Comparison of ENCODE assay signal across 1 cellular context in the genomic region with DNA sequence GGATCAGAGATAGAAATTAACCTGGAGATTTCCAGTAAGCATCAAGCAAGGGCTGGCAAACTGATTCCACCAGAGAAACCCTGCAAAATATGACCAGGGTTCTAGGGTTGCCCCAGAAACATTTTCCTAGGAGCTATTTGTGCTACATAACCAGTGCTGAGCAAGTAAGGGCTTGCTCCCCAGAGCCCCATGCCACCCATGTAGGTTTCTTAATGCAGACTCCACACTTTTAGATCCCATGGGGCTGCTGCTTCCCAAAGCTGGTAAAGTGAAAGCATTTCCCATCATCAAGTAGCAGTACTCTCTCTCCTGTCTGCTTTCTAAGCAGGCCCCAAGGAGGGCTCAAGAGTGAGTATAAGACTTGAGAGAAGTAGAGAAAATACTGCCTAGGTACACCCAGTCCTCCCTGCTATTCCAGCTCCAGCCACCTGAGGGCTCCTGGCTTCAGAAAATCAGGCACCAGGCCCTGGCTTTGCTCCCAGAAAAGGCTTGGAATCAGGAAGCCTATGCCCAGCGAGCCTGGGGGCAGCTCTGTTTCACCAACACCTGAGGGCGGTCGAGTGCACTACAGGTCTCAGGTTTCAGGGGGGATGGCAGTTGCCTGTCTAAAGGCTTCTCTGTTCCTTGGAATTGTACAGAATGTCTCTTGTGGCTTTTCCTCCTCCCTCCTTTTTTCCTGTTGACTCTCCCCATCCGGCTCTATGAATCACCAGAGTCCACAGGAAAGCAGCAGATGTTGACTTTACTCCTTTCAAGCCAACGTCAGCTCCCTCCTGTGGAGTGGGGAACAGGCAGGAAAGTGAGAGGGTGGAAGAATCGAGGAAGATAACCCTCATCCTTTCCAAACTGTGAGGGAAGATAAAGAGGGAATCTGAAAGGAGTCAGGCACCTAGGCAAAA.
TF ChIP-seq lines count a peak whose summit lies in the region.

No MANE protein-coding gene starts in this region.

TF ChIP-seq in K562, 482 proteins besides CTCF, POLR2A, EP300 and RAD21 (continued from another document):
- TF ChIP-seq, protein P1, sequence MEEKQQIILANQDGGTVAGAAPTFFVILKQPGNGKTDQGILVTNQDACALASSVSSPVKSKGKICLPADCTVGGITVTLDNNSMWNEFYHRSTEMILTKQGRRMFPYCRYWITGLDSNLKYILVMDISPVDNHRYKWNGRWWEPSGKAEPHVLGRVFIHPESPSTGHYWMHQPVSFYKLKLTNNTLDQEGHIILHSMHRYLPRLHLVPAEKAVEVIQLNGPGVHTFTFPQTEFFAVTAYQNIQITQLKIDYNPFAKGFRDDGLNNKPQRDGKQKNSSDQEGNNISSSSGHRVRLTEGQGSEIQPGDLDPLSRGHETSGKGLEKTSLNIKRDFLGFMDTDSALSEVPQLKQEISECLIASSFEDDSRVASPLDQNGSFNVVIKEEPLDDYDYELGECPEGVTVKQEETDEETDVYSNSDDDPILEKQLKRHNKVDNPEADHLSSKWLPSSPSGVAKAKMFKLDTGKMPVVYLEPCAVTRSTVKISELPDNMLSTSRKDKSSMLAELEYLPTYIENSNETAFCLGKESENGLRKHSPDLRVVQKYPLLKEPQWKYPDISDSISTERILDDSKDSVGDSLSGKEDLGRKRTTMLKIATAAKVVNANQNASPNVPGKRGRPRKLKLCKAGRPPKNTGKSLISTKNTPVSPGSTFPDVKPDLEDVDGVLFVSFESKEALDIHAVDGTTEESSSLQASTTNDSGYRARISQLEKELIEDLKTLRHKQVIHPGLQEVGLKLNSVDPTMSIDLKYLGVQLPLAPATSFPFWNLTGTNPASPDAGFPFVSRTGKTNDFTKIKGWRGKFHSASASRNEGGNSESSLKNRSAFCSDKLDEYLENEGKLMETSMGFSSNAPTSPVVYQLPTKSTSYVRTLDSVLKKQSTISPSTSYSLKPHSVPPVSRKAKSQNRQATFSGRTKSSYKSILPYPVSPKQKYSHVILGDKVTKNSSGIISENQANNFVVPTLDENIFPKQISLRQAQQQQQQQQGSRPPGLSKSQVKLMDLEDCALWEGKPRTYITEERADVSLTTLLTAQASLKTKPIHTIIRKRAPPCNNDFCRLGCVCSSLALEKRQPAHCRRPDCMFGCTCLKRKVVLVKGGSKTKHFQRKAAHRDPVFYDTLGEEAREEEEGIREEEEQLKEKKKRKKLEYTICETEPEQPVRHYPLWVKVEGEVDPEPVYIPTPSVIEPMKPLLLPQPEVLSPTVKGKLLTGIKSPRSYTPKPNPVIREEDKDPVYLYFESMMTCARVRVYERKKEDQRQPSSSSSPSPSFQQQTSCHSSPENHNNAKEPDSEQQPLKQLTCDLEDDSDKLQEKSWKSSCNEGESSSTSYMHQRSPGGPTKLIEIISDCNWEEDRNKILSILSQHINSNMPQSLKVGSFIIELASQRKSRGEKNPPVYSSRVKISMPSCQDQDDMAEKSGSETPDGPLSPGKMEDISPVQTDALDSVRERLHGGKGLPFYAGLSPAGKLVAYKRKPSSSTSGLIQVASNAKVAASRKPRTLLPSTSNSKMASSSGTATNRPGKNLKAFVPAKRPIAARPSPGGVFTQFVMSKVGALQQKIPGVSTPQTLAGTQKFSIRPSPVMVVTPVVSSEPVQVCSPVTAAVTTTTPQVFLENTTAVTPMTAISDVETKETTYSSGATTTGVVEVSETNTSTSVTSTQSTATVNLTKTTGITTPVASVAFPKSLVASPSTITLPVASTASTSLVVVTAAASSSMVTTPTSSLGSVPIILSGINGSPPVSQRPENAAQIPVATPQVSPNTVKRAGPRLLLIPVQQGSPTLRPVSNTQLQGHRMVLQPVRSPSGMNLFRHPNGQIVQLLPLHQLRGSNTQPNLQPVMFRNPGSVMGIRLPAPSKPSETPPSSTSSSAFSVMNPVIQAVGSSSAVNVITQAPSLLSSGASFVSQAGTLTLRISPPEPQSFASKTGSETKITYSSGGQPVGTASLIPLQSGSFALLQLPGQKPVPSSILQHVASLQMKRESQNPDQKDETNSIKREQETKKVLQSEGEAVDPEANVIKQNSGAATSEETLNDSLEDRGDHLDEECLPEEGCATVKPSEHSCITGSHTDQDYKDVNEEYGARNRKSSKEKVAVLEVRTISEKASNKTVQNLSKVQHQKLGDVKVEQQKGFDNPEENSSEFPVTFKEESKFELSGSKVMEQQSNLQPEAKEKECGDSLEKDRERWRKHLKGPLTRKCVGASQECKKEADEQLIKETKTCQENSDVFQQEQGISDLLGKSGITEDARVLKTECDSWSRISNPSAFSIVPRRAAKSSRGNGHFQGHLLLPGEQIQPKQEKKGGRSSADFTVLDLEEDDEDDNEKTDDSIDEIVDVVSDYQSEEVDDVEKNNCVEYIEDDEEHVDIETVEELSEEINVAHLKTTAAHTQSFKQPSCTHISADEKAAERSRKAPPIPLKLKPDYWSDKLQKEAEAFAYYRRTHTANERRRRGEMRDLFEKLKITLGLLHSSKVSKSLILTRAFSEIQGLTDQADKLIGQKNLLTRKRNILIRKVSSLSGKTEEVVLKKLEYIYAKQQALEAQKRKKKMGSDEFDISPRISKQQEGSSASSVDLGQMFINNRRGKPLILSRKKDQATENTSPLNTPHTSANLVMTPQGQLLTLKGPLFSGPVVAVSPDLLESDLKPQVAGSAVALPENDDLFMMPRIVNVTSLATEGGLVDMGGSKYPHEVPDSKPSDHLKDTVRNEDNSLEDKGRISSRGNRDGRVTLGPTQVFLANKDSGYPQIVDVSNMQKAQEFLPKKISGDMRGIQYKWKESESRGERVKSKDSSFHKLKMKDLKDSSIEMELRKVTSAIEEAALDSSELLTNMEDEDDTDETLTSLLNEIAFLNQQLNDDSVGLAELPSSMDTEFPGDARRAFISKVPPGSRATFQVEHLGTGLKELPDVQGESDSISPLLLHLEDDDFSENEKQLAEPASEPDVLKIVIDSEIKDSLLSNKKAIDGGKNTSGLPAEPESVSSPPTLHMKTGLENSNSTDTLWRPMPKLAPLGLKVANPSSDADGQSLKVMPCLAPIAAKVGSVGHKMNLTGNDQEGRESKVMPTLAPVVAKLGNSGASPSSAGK (IDR thresholded peaks at IDR 0.05): no peak
- TF ChIP-seq NR3C1 (CRISPR knock-in tag; IDR thresholded peaks at IDR 0.05) (no peak), NFATC3 (IDR thresholded peaks at IDR 0.05) (no peak), CSDE1 (IDR thresholded peaks at IDR 0.05) (no peak), NCOR1 (IDR thresholded peaks at IDR 0.05) (no peak), MYBL2 (IDR thresholded peaks at IDR 0.05; ENCODE audit: low read depth) (no peak), MYBL2 (CRISPR knock-in tag; IDR thresholded peaks at IDR 0.05; ENCODE audit: borderline replicate concordance) (no peak), FIP1L1 (IDR thresholded peaks at IDR 0.05; ENCODE audit: low read depth, low read length, poor library complexity, severe bottlenecking) (no peak), ZKSCAN3 (CRISPR knock-in tag; IDR thresholded peaks at IDR 0.05) (no peak), TBL1XR1 (IDR thresholded peaks at IDR 0.05; ENCODE audit: low read length in 2 of 2) (no peak), SLC30A9 (CRISPR knock-in tag; IDR thresholded peaks at IDR 0.05) (no peak), CCAR2 (IDR thresholded peaks at IDR 0.05; ENCODE audit: low read depth, low read length) (no peak), ZNF232 (CRISPR knock-in tag; IDR thresholded peaks at IDR 0.05) (no peak), TRIM28 (IDR thresholded peaks at IDR 0.05) (no peak)
- TF ChIP-seq, protein P2, sequence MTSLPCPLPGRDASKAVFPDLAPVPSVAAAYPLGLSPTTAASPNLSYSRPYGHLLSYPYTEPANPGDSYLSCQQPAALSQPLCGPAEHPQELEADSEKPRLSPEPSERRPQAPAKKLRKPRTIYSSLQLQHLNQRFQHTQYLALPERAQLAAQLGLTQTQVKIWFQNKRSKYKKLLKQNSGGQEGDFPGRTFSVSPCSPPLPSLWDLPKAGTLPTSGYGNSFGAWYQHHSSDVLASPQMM (CRISPR knock-in tag; IDR thresholded peaks at IDR 0.05): no peak
